1 cellular context compared by ENCODE assay signal in genomic region chr17:73210002-73210678, GRCh38.
TF ChIP-seq lines count a peak whose summit lies in the region.

No MANE protein-coding gene starts in this region.

TF ChIP-seq in SK-N-SH, 30 proteins besides CTCF, POLR2A, EP300 and RAD21:
- TF ChIP-seq IRF3 (IDR thresholded peaks at IDR 0.05; ENCODE audit: low read depth, low read length) (no peak), FOSL2 (IDR thresholded peaks at IDR 0.05; ENCODE audit: borderline replicate concordance, low read depth) (peak; percentile 18; the same call in 1 of the 2 replicates), MAX (IDR thresholded peaks at IDR 0.05; ENCODE audit: low read depth) (no peak)
